1 cellular context compared by ENCODE assay signal in genomic region chr14:105340821-105341408, GRCh38.
TF ChIP-seq lines count a peak whose summit lies in the region.

No MANE protein-coding gene starts in this region.

TF ChIP-seq in H1, 55 proteins besides CTCF, POLR2A, EP300 and RAD21:
- TF ChIP-seq KDM1A (IDR thresholded peaks at IDR 0.05; ENCODE audit: borderline replicate concordance, low read length) (no peak), SRF (IDR thresholded peaks at IDR 0.05; ENCODE audit: low read depth, low read length) (no peak), SIX5 (IDR thresholded peaks at IDR 0.05; ENCODE audit: low read depth, low read length) (no peak), NRF1 (IDR thresholded peaks at IDR 0.05; ENCODE audit: low read depth, low read length) (no peak), CTBP2 (IDR thresholded peaks at IDR 0.05; ENCODE audit: borderline replicate concordance, insufficient read depth, insufficient read length, low read length) (no peak), SUZ12 (IDR thresholded peaks at IDR 0.05; ENCODE audit: low read length) (no peak), SP1 (IDR thresholded peaks at IDR 0.05; ENCODE audit: low read depth, low read length) (no peak), NANOG (IDR thresholded peaks at IDR 0.05; ENCODE audit: insufficient read depth, low read depth, low read length, poor library complexity, severe bottlenecking) (no peak), EGR1 (IDR thresholded peaks at IDR 0.05; ENCODE audit: borderline replicate concordance, low read depth, low read length) (no peak)
